ENCODE assay signal across 31 cellular contexts in genomic region chr12:30548203-30548602, GRCh38.
"Had no signal": no experiment of that assay in that cellular context is flagged by ENCODE, and none has a peak within 500 bp of the region (broad histone marks: within the 10 kb centered on the region; RNA-seq: fewer than 3 reads in every experiment).

No MANE protein-coding gene starts in this region.

- H3K4me1 ChIP-seq: breast epithelium, psoas muscle, right atrium auricular region, thyroid gland, upper lobe of right lung had no signal

- H3K4me3 Mint-ChIP-seq: activated CD4-positive, alpha-beta T cell treated with anti-CD3 and anti-CD28 coated beads, Interleukin-2, amount 10 ng/mL, durations not matched to agents 7 days and 5 days; activated CD8-positive, alpha-beta T cell treated with anti-CD3 and anti-CD28 coated beads for 36 hours; activated T-cell treated with anti-CD3 and anti-CD28 coated beads, Interleukin-2, amount 50 U/mL, for 4 hours; activated T-helper 17 cell treated with anti-CD3 and anti-CD28 coated beads, Interleukin-2, amount 50 U/mL, for 72 hours; dendritic cell treated with granulocyte-macrophage colony-stimulating factor and Interleukin-4, amounts not matched to agents 40 ng/mL and 50 ng/mL, for 4 days; endodermal cell; naive thymus-derived CD4-positive, alpha-beta T cell; stimulated activated memory B cell treated with anti-CD40 and anti-IgM and Interleukin-4, amounts not matched to agents 10 μg/mL and 1 μg/mL and 100 μg/mL, for 72 hours; stimulated activated naive CD8-positive, alpha-beta T cell treated with anti-CD3 and anti-CD28 coated beads, Interleukin-15, amount 100 ng/mL, for 72 hours; WTC11 had no signal

- DNase-seq: activated CD4-positive, alpha-beta T cell treated with anti-CD3 and anti-CD28 coated beads for 1 hour; activated CD4-positive, alpha-beta T cell treated with anti-CD3 and anti-CD28 coated beads, Interleukin-2, amount 10 ng/mL, durations not matched to agents 7 days and 5 days; activated CD8-positive, alpha-beta T cell treated with anti-CD3 and anti-CD28 coated beads for 36 hours; activated gamma-delta T cell treated with Interleukin-2 at 50 U/mL for 16 hours; activated naive CD4-positive, alpha-beta T cell treated with anti-CD3 and anti-CD28 coated beads, Interleukin-2, amount 50 U/mL, for 16 hours; activated T-cell treated with anti-CD3 and anti-CD28 coated beads, Interleukin-2, amount 50 U/mL, for 4 hours; amniotic stem cell; central memory CD4-positive, alpha-beta T cell; endodermal cell; foreskin fibroblast; head of caudate nucleus; hippocampal formation; kidney; midbrain; naive thymus-derived CD4-positive, alpha-beta T cell; pancreas; psoas muscle; stimulated activated CD4-positive, alpha-beta T cell treated with anti-CD3 and anti-CD28 coated beads, Interleukin-1b, Interleukin-23, amount 100 ng/mL, for 48 hours; stimulated activated CD4-positive, alpha-beta T cell treated with anti-CD3 and anti-CD28 coated beads, Interleukin-4, amount 100 ng/mL, for 4 hours; stimulated activated CD8-positive, alpha-beta memory T cell treated with anti-CD3 and anti-CD28 coated beads, Interleukin-4, amount 100 ng/mL, for 48 hours; stimulated activated naive CD8-positive, alpha-beta T cell treated with anti-CD3 and anti-CD28 coated beads, Interleukin-15, amount 100 ng/mL, for 72 hours; T1000; thyroid gland; upper lobe of right lung had no signal

- H3K27ac ChIP-seq: breast epithelium, pancreas, psoas muscle, right atrium auricular region, thyroid gland, upper lobe of right lung had no signal

- H3K27me3 Mint-ChIP-seq: dendritic cell treated with granulocyte-macrophage colony-stimulating factor and Interleukin-4, amounts not matched to agents 40 ng/mL and 50 ng/mL, for 4 days; stimulated activated memory B cell treated with anti-CD40 and anti-IgM and Interleukin-4, amounts not matched to agents 10 μg/mL and 1 μg/mL and 100 μg/mL, for 72 hours had no signal

- H3K4me3 ChIP-seq: breast epithelium, pancreas, psoas muscle, right atrium auricular region, smooth muscle cell, thyroid gland, upper lobe of right lung had no signal

- H3K9me3 ChIP-seq: breast epithelium, pancreas, psoas muscle, right atrium auricular region, thyroid gland, upper lobe of right lung had no signal

- H3K4me1 Mint-ChIP-seq: activated CD4-positive, alpha-beta T cell treated with anti-CD3 and anti-CD28 coated beads, Interleukin-2, amount 10 ng/mL, durations not matched to agents 7 days and 5 days; activated T-helper 17 cell treated with anti-CD3 and anti-CD28 coated beads, Interleukin-2, amount 50 U/mL, for 72 hours; naive thymus-derived CD4-positive, alpha-beta T cell; stimulated activated memory B cell treated with anti-CD40 and anti-IgM and Interleukin-4, amounts not matched to agents 10 μg/mL and 1 μg/mL and 100 μg/mL, for 72 hours; stimulated activated naive CD8-positive, alpha-beta T cell treated with anti-CD3 and anti-CD28 coated beads, Interleukin-15, amount 100 ng/mL, for 72 hours; WTC11 had no signal

- H3K27me3 ChIP-seq: breast epithelium, pancreas, right atrium auricular region, thyroid gland, upper lobe of right lung had no signal

- H3K36me3 ChIP-seq: breast epithelium, pancreas, right atrium auricular region, thyroid gland, upper lobe of right lung had no signal

- H3K27ac Mint-ChIP-seq: activated CD4-positive, alpha-beta T cell treated with anti-CD3 and anti-CD28 coated beads, Interleukin-2, amount 10 ng/mL, durations not matched to agents 7 days and 5 days; activated CD8-positive, alpha-beta T cell treated with anti-CD3 and anti-CD28 coated beads for 36 hours; activated T-helper 17 cell treated with anti-CD3 and anti-CD28 coated beads, Interleukin-2, amount 50 U/mL, for 72 hours; dendritic cell treated with granulocyte-macrophage colony-stimulating factor and Interleukin-4, amounts not matched to agents 40 ng/mL and 50 ng/mL, for 4 days; endodermal cell; naive thymus-derived CD4-positive, alpha-beta T cell; stimulated activated memory B cell treated with anti-CD40 and anti-IgM and Interleukin-4, amounts not matched to agents 10 μg/mL and 1 μg/mL and 100 μg/mL, for 72 hours; stimulated activated naive CD8-positive, alpha-beta T cell treated with anti-CD3 and anti-CD28 coated beads, Interleukin-15, amount 100 ng/mL, for 72 hours; WTC11 had no signal

- H3K36me3 Mint-ChIP-seq: naive thymus-derived CD4-positive, alpha-beta T cell; stimulated activated memory B cell treated with anti-CD40 and anti-IgM and Interleukin-4, amounts not matched to agents 10 μg/mL and 1 μg/mL and 100 μg/mL, for 72 hours had no signal

- H3K9me3 Mint-ChIP-seq: activated CD4-positive, alpha-beta T cell treated with anti-CD3 and anti-CD28 coated beads, Interleukin-2, amount 10 ng/mL, durations not matched to agents 7 days and 5 days; activated T-cell treated with anti-CD3 and anti-CD28 coated beads, Interleukin-2, amount 50 U/mL, for 4 hours had no signal
